Comparison of ENCODE assay signal across 1 cellular context in genomic region chr11:66363187-66363601, GRCh38.
TF ChIP-seq lines count a peak whose summit lies in the region.

No MANE protein-coding gene starts in this region.

TF ChIP-seq in HCT116, 20 proteins besides CTCF, POLR2A, EP300 and RAD21:
- TF ChIP-seq JUND (IDR thresholded peaks at IDR 0.05) (0 out of 2 replicates have a peak, but pooled peaks have one; percentile 13), SP1 (IDR thresholded peaks at IDR 0.05; ENCODE audit: low read depth) (no peak)
TF ChIP-seq in HCT116: peak in this region for 1.
